In genomic region chr12:57220770-57221168, GRCh38 we compare ENCODE assay signal across 21 cellular contexts. TPM values are rescaled to one million over a fixed set of nuclear protein-coding genes. Genes with fewer than 3 reads are reported as not detected.
"Had no signal": no experiment of that assay in that cellular context is flagged by ENCODE, and none has a peak within 500 bp of the region (broad histone marks: within the 10 kb centered on the region; RNA-seq: fewer than 3 reads in every experiment).

No MANE protein-coding gene starts in this region.

- H3K27ac Mint-ChIP-seq: activated B cell treated with CpG ODN at 0.5 μM for 24 hours; activated CD4-positive, alpha-beta memory T cell treated with anti-CD3 and anti-CD28 coated beads for 36 hours; activated naive CD4-positive, alpha-beta T cell treated with anti-CD3 and anti-CD28 coated beads for 36 hours; activated T-cell treated with anti-CD3 and anti-CD28 coated beads, Interleukin-2, amount 50 U/mL, for 24 hours had no signal

- H3K36me3 Mint-ChIP-seq: activated CD4-positive, alpha-beta memory T cell treated with anti-CD3 and anti-CD28 coated beads for 36 hours had no signal

- H3K27ac ChIP-seq: colonic mucosa, heart left ventricle, left lung, tibial artery, uterus had no signal

- ATAC-seq: heart left ventricle, left lung had no signal

- FAIRE-seq: frontal cortex, TTC549 had no signal

- DNase-seq: activated B cell treated with CpG ODN at 0.5 μM for 24 hours; activated CD4-positive, alpha-beta memory T cell treated with anti-CD3 and anti-CD28 coated beads for 36 hours; activated CD4-positive, alpha-beta T cell treated with anti-CD3 and anti-CD28 coated beads for 4 hours; activated naive CD4-positive, alpha-beta T cell treated with anti-CD3 and anti-CD28 coated beads for 36 hours; activated T-cell treated with anti-CD3 and anti-CD28 coated beads, Interleukin-2, amount 50 U/mL, for 24 hours; aorta; colonic mucosa; erythroblast; heart left ventricle; left lung; occipital lobe; retina; stimulated activated CD8-positive, alpha-beta memory T cell treated with anti-CD3 and anti-CD28 coated beads, Interleukin-4, amount 100 ng/mL, for 48 hours; stimulated activated naive CD4-positive, alpha-beta T cell treated with Interleukin-2 at 50 U/mL for 16 hours; SW 1271; uterus had no signal

- H3K4me3 ChIP-seq: colonic mucosa, heart left ventricle, left lung, tibial artery, uterus had no signal

- H3K4me3 Mint-ChIP-seq: activated B cell treated with CpG ODN at 0.5 μM for 24 hours; activated CD4-positive, alpha-beta memory T cell treated with anti-CD3 and anti-CD28 coated beads for 36 hours; activated naive CD4-positive, alpha-beta T cell treated with anti-CD3 and anti-CD28 coated beads for 36 hours; activated T-cell treated with anti-CD3 and anti-CD28 coated beads, Interleukin-2, amount 50 U/mL, for 24 hours; central memory CD8-positive, alpha-beta T cell had no signal

- H3K36me3 ChIP-seq: colonic mucosa, heart left ventricle, left lung, tibial artery, uterus had no signal

- H3K9me3 ChIP-seq: colonic mucosa, heart left ventricle, left lung, tibial artery, uterus had no signal

- H3K9me3 Mint-ChIP-seq: activated B cell treated with CpG ODN at 0.5 μM for 24 hours; activated CD4-positive, alpha-beta memory T cell treated with anti-CD3 and anti-CD28 coated beads for 36 hours; activated naive CD4-positive, alpha-beta T cell treated with anti-CD3 and anti-CD28 coated beads for 36 hours; activated T-cell treated with anti-CD3 and anti-CD28 coated beads, Interleukin-2, amount 50 U/mL, for 24 hours; central memory CD8-positive, alpha-beta T cell had no signal

RNA-seq across cellular contexts. Expression of gene NXPH4, which starts 4.2 kb away (rescaled TPM):
- total RNA-seq: subcutaneous adipose tissue had no signal
